Comparison of ENCODE assay signal across 22 cellular contexts in the genomic region with DNA sequence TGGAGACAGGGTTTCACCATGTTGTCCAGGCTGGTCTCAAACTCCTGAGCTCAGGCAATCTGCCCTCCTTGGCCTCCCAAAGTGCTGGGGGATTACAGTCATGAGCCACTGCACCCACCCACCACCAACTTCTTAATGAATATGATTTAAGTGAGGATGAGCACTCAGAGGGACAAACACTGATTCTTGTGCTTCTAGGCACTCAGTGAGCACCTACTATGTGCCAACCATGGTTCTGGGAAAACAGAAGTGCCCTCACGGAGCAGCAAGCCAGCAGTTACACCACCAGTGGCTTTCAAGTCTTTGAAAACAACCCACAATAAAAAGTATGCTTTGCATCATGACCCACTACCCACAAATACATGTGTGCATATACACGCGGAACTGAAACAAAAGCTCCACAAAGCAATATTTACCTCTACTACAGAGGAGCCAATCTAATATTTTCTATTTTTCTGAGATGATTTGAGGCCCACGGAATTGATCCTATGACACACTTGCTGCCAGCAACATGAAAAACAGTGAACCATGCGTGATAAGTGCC.
DNase-seq lines count a peak whose midpoint lies in the region; ATAC-seq, FAIRE-seq and TF ChIP-seq lines count a peak whose summit lies in the region.
"Had no signal": no experiment of that assay in that cellular context is flagged by ENCODE, and none has a peak within 500 bp of the region (broad histone marks: within the 10 kb centered on the region; RNA-seq: fewer than 3 reads in every experiment).

No MANE protein-coding gene starts in this region.

- RAD21 ChIA-PET in GM12878 (lab: Charles Lee; ENCODE audit: unreplicated experiment), result interaction anchor here (0.7 kb wide), 1 partner anchor 52 kb away, joined by 4 read pairs; no protein-coding TSS in a partner anchor

- peak overlapping the region; percentile 43 for H3K4me3 ChIP-seq in DOHH2 (ENCODE audit: low read length)
- no peak overlapping the region for H3K4me3 ChIP-seq in Jurkat, Clone E6-1 (ENCODE audit: low read length)
- no peak overlapping the region for H3K4me3 ChIP-seq in OCI-LY7 (ENCODE audit: low read depth, low read length, poor library complexity, severe bottlenecking)
- H3K4me3 ChIP-seq in GM12878, result no peak overlapping the region
- no peak overlapping the region for H3K4me3 ChIP-seq in ascending aorta
- H3K4me3 ChIP-seq: BLaER1, GM23248 had no signal

- WGBS in GM12878 (ENCODE audit: insufficient coverage, insufficient replicate concordance, low lambda C conversion rate, missing lambda C conversion rate), result 44% methylated on average over 5 of the region's 5 CpGs

- H3K4me2 ChIP-seq in DOHH2 (ENCODE audit: low read length), result peak overlapping the region; percentile 66
- peak overlapping the region; percentile 16 for H3K4me2 ChIP-seq in OCI-LY7 (ENCODE audit: low read length)
- H3K4me2 ChIP-seq in GM12878 (ENCODE audit: control insufficient read depth, insufficient read depth), result no peak overlapping the region
- H3K4me2 ChIP-seq: BLaER1 had no signal

- CTCF ChIA-PET in OCI-LY7 (lab: Charles Lee; ENCODE audit: unreplicated experiment) (interaction anchor here (1.4 kb wide), 1 partner anchor 8 kb away, joined by 5 read pairs; no protein-coding TSS in a partner anchor), GM12878 (lab: Yijun Ruan, JAX) (interaction anchor here (0.7 to 1.2 kb wide), 2 partner anchors 22 to 126 kb away, joined by 4 read pairs; no protein-coding TSS in a partner anchor)

- H3K9me3 ChIP-seq in DOHH2 (ENCODE audit: control insufficient read depth, insufficient read depth, low read length) (no peaks in the 10 kb centered on the region), OCI-LY7 (ENCODE audit: low read length) (no peaks in the 10 kb centered on the region), GM12878 (replicated peaks; ENCODE audit: control insufficient read depth, insufficient read depth, low read length) (no peaks in the 10 kb centered on the region), ascending aorta (no peaks in the 10 kb centered on the region)
- H3K9me3 ChIP-seq: BLaER1, Caco-2 had no signal

- H3K9me2 ChIP-seq in DOHH2 (replicated peaks; ENCODE audit: control insufficient read depth, low read length) (no peaks in the 10 kb centered on the region), OCI-LY7 (ENCODE audit: insufficient read depth, low read length) (no peaks in the 10 kb centered on the region)

- no peak for TF ChIP-seq POLR2A in GM12878 (IDR thresholded peaks at IDR 0.05; ENCODE audit: low read depth, low read length)

- H3K4me1 ChIP-seq in DOHH2 (ENCODE audit: control insufficient read depth, low read length) (peaks cover 100% of the 10 kb centered on the region), OCI-LY7 (ENCODE audit: insufficient read depth, low read length, poor library complexity, severe bottlenecking) (peaks cover 81% of the 10 kb centered on the region), GM12878 (ENCODE audit: control insufficient read depth, insufficient read depth, low read length) (no peaks in the 10 kb centered on the region; the same call in 1 of the 2 replicates), ascending aorta (no peaks in the 10 kb centered on the region)
- H3K4me1 ChIP-seq: Caco-2 had no signal

- H2AFZ ChIP-seq in OCI-LY7 (ENCODE audit: low read length), result peak overlapping the region; percentile 60; the same call in 1 of the 2 replicates
- no peak overlapping the region for H2AFZ ChIP-seq in GM12878 (ENCODE audit: control insufficient read depth, low read depth, low read length)
- H2AFZ ChIP-seq: GM23248 had no signal

- no peaks in the 10 kb centered on the region for H3K27me3 ChIP-seq in DOHH2 (ENCODE audit: control insufficient read depth, low read length)
- no peaks in the 10 kb centered on the region for H3K27me3 ChIP-seq in GM12878 (replicated peaks in 1 of 2; ENCODE audit: control insufficient read depth in 2 of 2, insufficient read depth in 2 of 2, low read length in 1 of 2)
- H3K27me3 ChIP-seq in ascending aorta, result no peaks in the 10 kb centered on the region
- H3K27me3 ChIP-seq: BLaER1 had no signal

- SMC1A ChIA-PET in GM12878 (lab: Charles Lee; ENCODE audit: uncharacterized antibody, unreplicated experiment), result interaction anchor here (0.7 kb wide), 1 partner anchor 147 kb away, joined by 3 read pairs; no protein-coding TSS in a partner anchor

- H3F3A ChIP-seq in DOHH2 (ENCODE audit: control insufficient read depth, insufficient read depth), result peaks cover 48% of the 10 kb centered on the region

- H3K36me3 ChIP-seq in DOHH2 (ENCODE audit: control insufficient read depth, low read length) (peaks cover 71% of the 10 kb centered on the region), OCI-LY7 (ENCODE audit: insufficient read depth, low read length) (no peaks in the 10 kb centered on the region), GM12878 (ENCODE audit: control insufficient read depth in 2 of 2, insufficient read depth in 2 of 2, low read length in 1 of 2) (no peaks in the 10 kb centered on the region), ascending aorta (no peaks in the 10 kb centered on the region)
- H3K36me3 ChIP-seq: BLaER1 had no signal

- no peak for FAIRE-seq in GM12878 (lab: Jason Lieb, UNC)
- FAIRE-seq: A204.1, G401.6, GM18507, H1 had no signal

- peaks cover 99% of the 10 kb centered on the region for H3K79me2 ChIP-seq in DOHH2 (ENCODE audit: control insufficient read depth, low read length)
- H3K79me2 ChIP-seq in OCI-LY7 (ENCODE audit: insufficient read depth, low read depth, low read length), result no peaks in the 10 kb centered on the region
- H3K79me2 ChIP-seq in GM12878 (ENCODE audit: control insufficient read depth, insufficient read depth, low read length), result no peaks in the 10 kb centered on the region

- no peak for TF ChIP-seq RAD21 in GM12878 (IDR thresholded peaks at IDR 0.05; ENCODE audit: insufficient read depth, low read depth, low read length)

- H4K20me1 ChIP-seq in DOHH2 (ENCODE audit: control insufficient read depth, insufficient read depth, low read depth, low read length), result no peaks in the 10 kb centered on the region
- no peaks in the 10 kb centered on the region for H4K20me1 ChIP-seq in OCI-LY7 (ENCODE audit: insufficient read depth, low read length)
- H4K20me1 ChIP-seq in GM12878 (ENCODE audit: control insufficient read depth, insufficient read depth), result no peaks in the 10 kb centered on the region
- H4K20me1 ChIP-seq: BLaER1 had no signal

- ATAC-seq in GM12878 (peak; percentile 63), HG02973 (IDR thresholded peaks at IDR 0.05; ENCODE audit: unreplicated experiment) (no peak)
- ATAC-seq: CD8-positive, alpha-beta T cell had no signal

- peak; percentile 45 for DNase-seq in Jurkat, Clone E6-1 (ENCODE audit: low read depth, low spot score)
- no peak for DNase-seq in OCI-LY7 (ENCODE audit: low spot score)
- no peak for DNase-seq in GM12878 (ENCODE audit: low read depth, low spot score)
- DNase-seq in OCI-M1 (lab: John Stamatoyannopoulos, UW), result no peak
- DNase-seq in activated CD4-positive, CD25-positive, alpha-beta regulatory T cell treated with anti-CD3 and anti-CD28 coated beads, Interleukin-2, amount 50 U/mL, for 72 hours, result no peak
- DNase-seq in ascending aorta (ENCODE audit: low spot score in 2 of 2), result no peak
- DNase-seq: Caco-2; CD8-positive, alpha-beta T cell; DMS153; DMS79 treated with DMSO at 0.1 percent for 48 hours; GM23248; H7; HCEC 1CT had no signal

- POLR2A ChIA-PET in OCI-LY7 (lab: Charles Lee) (interaction anchor here (0.6 to 2.3 kb wide), 5 partner anchors 9 to 903 kb away, joined by 3 to 18 read pairs (median 6); no protein-coding TSS in a partner anchor), GM12878 (lab: Charles Lee) (no interaction called here)

- TF ChIP-seq EP300 in GM12878 (IDR thresholded peaks at IDR 0.05; ENCODE audit: borderline replicate concordance in 1 of 2, control insufficient read depth in 1 of 2, low read depth in 2 of 2, low read length in 2 of 2), result peak; percentile 29 to 52; a peak in 1 of 4 replicates

- no TSS peak for BruUV-seq in OCI-LY7 (replicated peaks; lab: Mats Ljungman, UMichigan)
- BruUV-seq in GM12878 (replicated peaks; lab: Mats Ljungman, UMichigan), result no TSS peak

- peak overlapping the region; percentile 100 for H3K27ac ChIP-seq in DOHH2 (ENCODE audit: low read depth, low read length)
- H3K27ac ChIP-seq in OCI-LY7 (ENCODE audit: low read depth, low read length, poor library complexity, severe bottlenecking), result peak overlapping the region; percentile 57
- H3K27ac ChIP-seq in GM12878 (ENCODE audit: control insufficient read depth, insufficient read depth), result no peak overlapping the region
- no peak overlapping the region for H3K27ac ChIP-seq in ascending aorta
- H3K27ac ChIP-seq: 22Rv1, BLaER1, C4-2B, GM23248 had no signal

- in situ Hi-C loops in GM12878 (cut with MboI), result no loop called here

- intact Hi-C loops in OCI-LY7 (cut with micrococcal nuclease; ENCODE audit: unreplicated experiment), result no loop called here
- intact Hi-C loops in GM12878 (cut with micrococcal nuclease; ENCODE audit: unreplicated experiment), result no loop called here
- intact Hi-C loops in ascending aorta (cut with DNase I), result no loop called here

- H3K9ac ChIP-seq in GM12878 (ENCODE audit: control insufficient read depth, insufficient read depth, low read length), result no peak overlapping the region
- H3K9ac ChIP-seq: BLaER1, GM23248 had no signal

- no peak for TF ChIP-seq CTCF in DOHH2 (IDR thresholded peaks at IDR 0.05; ENCODE audit: low read depth, low read length, poor library complexity, severe bottlenecking)
- no peak for TF ChIP-seq CTCF in OCI-LY7 (conservative IDR thresholded peaks at IDR 0.05; ENCODE audit: low read length)
- no peak for TF ChIP-seq CTCF in GM12878 (IDR thresholded peaks at IDR 0.05 in 2 of 3, conservative IDR thresholded peaks at IDR 0.05 in 1 of 3; ENCODE audit: control insufficient read depth in 2 of 3, extremely low read depth in 1 of 3, insufficient read depth in 1 of 3, low read depth in 3 of 3, low read length in 3 of 3)
- no peak for TF ChIP-seq CTCF in ascending aorta (IDR thresholded peaks at IDR 0.05)

TF ChIP-seq in GM12878, 131 proteins besides CTCF, POLR2A, EP300 and RAD21 (continues in another document):
- TF ChIP-seq IKZF2 (IDR thresholded peaks at IDR 0.05), result peak in 1 of 2 experiments; percentile 20; a peak in 2 of 4 replicates
- TF ChIP-seq PBX3 (IDR thresholded peaks at IDR 0.05; ENCODE audit: insufficient replicate concordance, low read depth, low read length), result no peak
- TF ChIP-seq TCF12 (IDR thresholded peaks at IDR 0.05; ENCODE audit: low read depth, low read length), result no peak
- TF ChIP-seq RAD51 (IDR thresholded peaks at IDR 0.05), result no peak
- peak; percentile 97 for TF ChIP-seq DPF2 (IDR thresholded peaks at IDR 0.05)
- no peak for TF ChIP-seq BMI1 (IDR thresholded peaks at IDR 0.05; ENCODE audit: borderline replicate concordance)

Comparison
In these comparisons a context has a peak if more than half of its experiments do, and no peak if none do; other contexts are left out.
1. H3K27ac ChIP-seq: peak in DOHH2 (single experiment) and OCI-LY7 (single experiment); none in GM12878 (single experiment) and ascending aorta (0 of 2).